1 cellular context compared by ENCODE assay signal in genomic region chr14:104171029-104171697, GRCh38.
TF ChIP-seq lines count a peak whose summit lies in the region.

No MANE protein-coding gene starts in this region.

TF ChIP-seq in WTC11, 78 proteins besides CTCF, POLR2A, EP300 and RAD21 (continued from another document):
- TF ChIP-seq E2F1 (CRISPR knock-in tag; IDR thresholded peaks at IDR 0.05): no peak
- 0 out of 2 replicates have a peak, but pooled peaks have one; percentile 15 for TF ChIP-seq MAX (CRISPR knock-in tag; IDR thresholded peaks at IDR 0.05)
- TF ChIP-seq ZNF263 (CRISPR knock-in tag; IDR thresholded peaks at IDR 0.05; ENCODE audit: low read depth): peak; percentile 75; the same call in 1 of the 2 replicates
- no peak for TF ChIP-seq USF1 (CRISPR knock-in tag; IDR thresholded peaks at IDR 0.05)
- TF ChIP-seq SMAD3 (CRISPR knock-in tag; IDR thresholded peaks at IDR 0.05; ENCODE audit: borderline replicate concordance): no peak
- TF ChIP-seq SMAD4 (CRISPR knock-in tag; IDR thresholded peaks at IDR 0.05): no peak
- peak; percentile 74; the same call in 1 of the 2 replicates for TF ChIP-seq TEAD1 (CRISPR knock-in tag; IDR thresholded peaks at IDR 0.05)
- no peak for TF ChIP-seq JUN (CRISPR knock-in tag; IDR thresholded peaks at IDR 0.05)
